Comparison of ENCODE assay signal across 9 cellular contexts in the genomic region with DNA sequence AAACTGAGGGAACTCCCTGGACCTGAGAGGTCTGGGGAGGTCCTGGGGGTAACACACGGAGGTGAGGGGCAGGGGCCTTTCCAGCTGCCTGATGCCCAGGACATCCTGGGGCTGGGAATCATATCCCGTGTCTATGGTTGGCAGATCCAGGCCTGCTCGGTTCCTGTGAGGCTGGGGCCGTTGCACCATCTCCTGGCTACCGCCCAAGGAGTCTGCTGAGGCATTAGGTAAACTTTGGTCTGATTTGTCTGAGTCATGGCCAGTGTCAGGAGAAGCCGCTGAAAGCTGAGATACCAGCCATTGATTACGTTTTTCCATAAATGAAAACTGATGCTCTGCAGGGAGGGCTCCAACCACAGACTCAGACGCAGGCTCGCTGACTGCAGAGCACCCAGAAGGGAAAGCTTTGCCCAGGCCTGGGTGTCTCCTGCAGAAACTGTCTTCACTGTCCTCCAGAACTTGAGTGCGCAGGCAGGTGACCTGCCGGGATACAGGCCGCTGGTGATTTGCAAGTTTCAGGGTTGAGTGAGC. TPM values are rescaled to one million over a fixed set of nuclear protein-coding genes. Genes with fewer than 3 reads are reported as not detected.
DNase-seq lines count a peak whose midpoint lies in the region; ATAC-seq and TF ChIP-seq lines count a peak whose summit lies in the region.
"Had no signal": no experiment of that assay in that cellular context is flagged by ENCODE, and none has a peak within 500 bp of the region (broad histone marks: within the 10 kb centered on the region; RNA-seq: fewer than 3 reads in every experiment).

No MANE protein-coding gene starts in this region.

- ATAC-seq in HG02571 (IDR thresholded peaks at IDR 0.05; ENCODE audit: unreplicated experiment) (no peak), HG03565 (IDR thresholded peaks at IDR 0.05; ENCODE audit: unreplicated experiment) (no peak)
- no peak for ATAC-seq in natural killer cell treated with Interleukin-12 subunit alpha and Interleukin-12 subunit beta and Interleukin-15 and Interleukin-18, amount 100 ng/mL, for 72 hours

- peaks cover 20% of the 10 kb centered on the region for H3K4me1 ChIP-seq in A673 (ENCODE audit: insufficient read depth, low read length, poor library complexity, severe bottlenecking)
- H3K4me1 ChIP-seq in CD8-positive, alpha-beta memory T cell (ENCODE audit: insufficient read depth, low read length) = peaks cover 6% of the 10 kb centered on the region

- H3K9me3 Mint-ChIP-seq in CD8-positive, alpha-beta memory T cell = no peaks in the 10 kb centered on the region
- no peaks in the 10 kb centered on the region for H3K9me3 Mint-ChIP-seq in natural killer cell treated with Interleukin-12 subunit alpha and Interleukin-12 subunit beta and Interleukin-15 and Interleukin-18, amount 100 ng/mL, for 72 hours

- H3K4me1 Mint-ChIP-seq in CD8-positive, alpha-beta memory T cell = peaks cover 19 to 46% (median 33%) of the 10 kb centered on the region in 3 donors
- peaks cover 4 to 10% of the 10 kb centered on the region in 2 donors for H3K4me1 Mint-ChIP-seq in natural killer cell treated with Interleukin-12 subunit alpha and Interleukin-12 subunit beta and Interleukin-15 and Interleukin-18, amount 100 ng/mL, for 72 hours (ENCODE audit: low read depth in 2 of 2)

- peaks cover 0 to 40% (median 25%) of the 10 kb centered on the region in 3 donors for H3K36me3 Mint-ChIP-seq in CD8-positive, alpha-beta memory T cell
- peaks cover 9% of the 10 kb centered on the region for H3K36me3 Mint-ChIP-seq in natural killer cell treated with Interleukin-12 subunit alpha and Interleukin-12 subunit beta and Interleukin-15 and Interleukin-18, amount 100 ng/mL, for 72 hours

- H3K9me3 ChIP-seq in A673 (ENCODE audit: low read depth, low read length, poor library complexity, severe bottlenecking) = no peaks in the 10 kb centered on the region
- no peaks in the 10 kb centered on the region for H3K9me3 ChIP-seq in CD8-positive, alpha-beta memory T cell (ENCODE audit: low read length)

- peak overlapping the region; percentile 57 for H3K27ac ChIP-seq in A673 (ENCODE audit: low read depth, low read length, poor library complexity, severe bottlenecking)
- H3K27ac ChIP-seq in CD8-positive, alpha-beta memory T cell (ENCODE audit: low read depth, low read length) = no peak overlapping the region

- no peaks in the 10 kb centered on the region for H3K36me3 ChIP-seq in A673 (ENCODE audit: insufficient read depth, low read length, poor library complexity, severe bottlenecking)
- no peaks in the 10 kb centered on the region for H3K36me3 ChIP-seq in CD8-positive, alpha-beta memory T cell (ENCODE audit: insufficient read depth, low read length)

- CTCF ChIA-PET in A673 (lab: Charles Lee) = no interaction called here
- CTCF ChIA-PET in CD8-positive, alpha-beta memory T cell (lab: Charles Lee) = no interaction called here

- H3K27me3 ChIP-seq in A673 (replicated peaks; ENCODE audit: insufficient read depth, low read depth, low read length, poor library complexity) = no peaks in the 10 kb centered on the region
- H3K27me3 ChIP-seq in CD8-positive, alpha-beta memory T cell (ENCODE audit: insufficient read depth, low read length, poor library complexity, severe bottlenecking) = no peaks in the 10 kb centered on the region

- TF ChIP-seq CTCF in A673 (conservative IDR thresholded peaks at IDR 0.05; ENCODE audit: low read depth, low read length) = no peak

- H3K27ac Mint-ChIP-seq in CD8-positive, alpha-beta memory T cell = no peak overlapping the region
- H3K27ac Mint-ChIP-seq in natural killer cell treated with Interleukin-12 subunit alpha and Interleukin-12 subunit beta and Interleukin-15 and Interleukin-18, amount 100 ng/mL, for 72 hours = no peak overlapping the region

- no peak overlapping the region for H3K4me3 Mint-ChIP-seq in CD8-positive, alpha-beta memory T cell
- no peak overlapping the region for H3K4me3 Mint-ChIP-seq in natural killer cell treated with Interleukin-12 subunit alpha and Interleukin-12 subunit beta and Interleukin-15 and Interleukin-18, amount 100 ng/mL, for 72 hours

- intact Hi-C loops in A673 (cut with micrococcal nuclease; ENCODE audit: unreplicated experiment) = no loop called here

- no peak overlapping the region for H3K4me3 ChIP-seq in A673 (ENCODE audit: low read depth, low read length, poor library complexity, severe bottlenecking)
- H3K4me3 ChIP-seq in CD8-positive, alpha-beta memory T cell (ENCODE audit: low read length) = no peak overlapping the region

- no peaks in the 10 kb centered on the region for H3K27me3 Mint-ChIP-seq in CD8-positive, alpha-beta memory T cell
- no peaks in the 10 kb centered on the region for H3K27me3 Mint-ChIP-seq in natural killer cell treated with Interleukin-12 subunit alpha and Interleukin-12 subunit beta and Interleukin-15 and Interleukin-18, amount 100 ng/mL, for 72 hours

- DNase-seq in A673 (ENCODE audit: low spot score) = peak; percentile 76
- peak; percentile 89 for DNase-seq in LoVo (ENCODE audit: low spot score)
- peak; percentile 95 for DNase-seq in brain pericyte (ENCODE audit: low read depth, low spot score)
- DNase-seq in lung microvascular endothelial cell (ENCODE audit: low read depth in 2 of 2) = peak; percentile 73 to 93
- no peak for DNase-seq in CD8-positive, alpha-beta memory T cell
- DNase-seq in natural killer cell treated with Interleukin-12 subunit alpha and Interleukin-12 subunit beta and Interleukin-15 and Interleukin-18, amount 100 ng/mL, for 72 hours (ENCODE audit: low spot score) = no peak
- DNase-seq: NCI-H524 treated with DMSO at 0.1 percent for 48 hours had no signal

- no TSS peak for BruUV-seq in A673 (replicated peaks; lab: Mats Ljungman, UMichigan)

- POLR2A ChIA-PET in A673 (lab: Charles Lee; ENCODE audit: low non-redundant PET) = no interaction called here
- POLR2A ChIA-PET in CD8-positive, alpha-beta memory T cell (lab: Charles Lee) = no interaction called here

RNA-seq across cellular contexts. Expression of a gene that starts 14.2 kb away (rescaled TPM):
- total RNA-seq in A673 (2021) = 7.8 and 9.8 TPM in 2 replicates
- total RNA-seq in lung microvascular endothelial cell = 6.7 and 8.7 TPM in 2 replicates
- 10 to 100 TPM; 11.3 to 12.2 TPM for total RNA-seq in CD8-positive, alpha-beta memory T cell
- polyA plus RNA-seq in CD8-positive, alpha-beta memory T cell = 20.3 TPM
- total RNA-seq in natural killer cell treated with Interleukin-12 subunit alpha and Interleukin-12 subunit beta and Interleukin-15 and Interleukin-18, amount 100 ng/mL, for 72 hours = 10 to 100 TPM; 20.8 to 24.9 TPM

Comparison
In these comparisons a context has a peak if more than half of its experiments do, and no peak if none do; other contexts are left out.
1. DNase-seq: peak in A673 (single experiment), LoVo (single experiment), brain pericyte (single experiment) and lung microvascular endothelial cell (2 of 2); none in CD8-positive, alpha-beta memory T cell (0 of 5) and natural killer cell treated with Interleukin-12 subunit alpha and Interleukin-12 subunit beta and Interleukin-15 and Interleukin-18, amount 100 ng/mL, for 72 hours (single experiment).